17 cellular contexts compared by ENCODE assay signal in genomic region chr11:75163917-75164316, GRCh38. TPM values are rescaled to one million over a fixed set of nuclear protein-coding genes. Genes with fewer than 3 reads are reported as not detected.
"Had no signal": no experiment of that assay in that cellular context is flagged by ENCODE, and none has a peak within 500 bp of the region (broad histone marks: within the 10 kb centered on the region; RNA-seq: fewer than 3 reads in every experiment).

No MANE protein-coding gene starts in this region.

- H3K27me3 Mint-ChIP-seq: activated CD4-positive, alpha-beta T cell treated with anti-CD3 and anti-CD28 coated beads for 36 hours had no signal

- H3K4me1 Mint-ChIP-seq: activated naive CD8-positive, alpha-beta T cell treated with anti-CD3 and anti-CD28 coated beads, Interleukin-2, amount 50 U/mL, for 24 hours had no signal

- ATAC-seq: activated CD4-positive, alpha-beta T cell treated with anti-CD3 and anti-CD28 coated beads for 36 hours; activated naive CD8-positive, alpha-beta T cell treated with anti-CD3 and anti-CD28 coated beads, Interleukin-2, amount 50 U/mL, for 24 hours; T-cell had no signal

- DNase-seq: activated CD4-positive, alpha-beta memory T cell treated with anti-CD3 and anti-CD28 coated beads, Interleukin-2, amount 10 ng/mL, durations not matched to agents 7 days and 5 days; activated CD4-positive, alpha-beta T cell treated with anti-CD3 and anti-CD28 coated beads for 36 hours; activated naive CD4-positive, alpha-beta T cell treated with Interleukin-2 at 50 U/mL for 16 hours; activated naive CD8-positive, alpha-beta T cell treated with anti-CD3 and anti-CD28 coated beads, Interleukin-2, amount 50 U/mL, for 24 hours; effector memory CD4-positive, alpha-beta T cell; erythroblast; hippocampal formation; kidney glomerular epithelial cell; nephron progenitor cell; T-cell; trophoblast cell; WERI-Rb-1 had no signal

- H3K4me3 Mint-ChIP-seq: activated CD4-positive, alpha-beta memory T cell treated with anti-CD3 and anti-CD28 coated beads, Interleukin-2, amount 10 ng/mL, durations not matched to agents 7 days and 5 days; activated CD4-positive, alpha-beta T cell treated with anti-CD3 and anti-CD28 coated beads for 36 hours; activated naive CD8-positive, alpha-beta T cell treated with anti-CD3 and anti-CD28 coated beads, Interleukin-2, amount 50 U/mL, for 24 hours; nephron progenitor cell; T-cell had no signal

- H3K9me3 Mint-ChIP-seq: activated CD4-positive, alpha-beta memory T cell treated with anti-CD3 and anti-CD28 coated beads, Interleukin-2, amount 10 ng/mL, durations not matched to agents 7 days and 5 days had no signal

- H3K36me3 ChIP-seq: WERI-Rb-1 had no signal

- H3K27ac ChIP-seq: coronary artery, SK-N-MC, WERI-Rb-1 had no signal

- H3K27ac Mint-ChIP-seq: activated CD4-positive, alpha-beta memory T cell treated with anti-CD3 and anti-CD28 coated beads, Interleukin-2, amount 10 ng/mL, durations not matched to agents 7 days and 5 days; activated CD4-positive, alpha-beta T cell treated with anti-CD3 and anti-CD28 coated beads for 36 hours; activated naive CD8-positive, alpha-beta T cell treated with anti-CD3 and anti-CD28 coated beads, Interleukin-2, amount 50 U/mL, for 24 hours; nephron progenitor cell; T-cell had no signal

- H3K36me3 Mint-ChIP-seq: T-cell had no signal

- H3K4me3 ChIP-seq: coronary artery, SK-N-MC, skin epidermis had no signal

- FAIRE-seq: astrocyte had no signal

RNA-seq across cellular contexts. Expression of gene SLCO2B1, which starts 13.0 kb away (rescaled TPM):
- total RNA-seq: activated CD4-positive, alpha-beta T cell treated with anti-CD3 and anti-CD28 coated beads for 36 hours; mononuclear cell had no signal
